8 cellular contexts compared by ENCODE assay signal in genomic region chr11:64036081-64037026, GRCh38. TPM values are rescaled to one million over a fixed set of nuclear protein-coding genes. Genes with fewer than 3 reads are reported as not detected.
DNase-seq lines count a peak whose midpoint lies in the region; ATAC-seq and TF ChIP-seq lines count a peak whose summit lies in the region.

No MANE protein-coding gene starts in this region.

- H3K27me3 Mint-ChIP-seq in memory B cell = peaks cover 24% of the 10 kb centered on the region

- no peaks in the 10 kb centered on the region for H3K4me1 ChIP-seq in urinary bladder (ENCODE audit: insufficient read depth)

- peaks cover 6% of the 10 kb centered on the region for H3K4me1 Mint-ChIP-seq in memory B cell

- H3K36me3 ChIP-seq in urinary bladder (ENCODE audit: insufficient read depth) = no peaks in the 10 kb centered on the region

- H3K4me3 Mint-ChIP-seq in memory B cell = no peak overlapping the region

- peak; percentile 76 for DNase-seq in AG20443 (ENCODE audit: low spot score)
- peak; percentile 57 for DNase-seq in M059J (ENCODE audit: low read depth)
- DNase-seq in coronary artery (ENCODE audit: low spot score) = no peak
- DNase-seq in memory B cell (ENCODE audit: low spot score in 2 of 2) = no peak
- no peak for DNase-seq in NCI-H1436 (lab: John Stamatoyannopoulos, UW)

- H3K4me3 ChIP-seq in coronary artery (peak overlapping the region; percentile 66), urinary bladder (ENCODE audit: low read depth, low read length) (peak overlapping the region; percentile 42)

- no peak for TF ChIP-seq CTCF in coronary artery (IDR thresholded peaks at IDR 0.05)

- peak; percentile 35 for ATAC-seq in memory B cell (ENCODE audit: low read depth)
- no peak for ATAC-seq in GM21447 (IDR thresholded peaks at IDR 0.05; ENCODE audit: unreplicated experiment)
- ATAC-seq in GM19455 (IDR thresholded peaks at IDR 0.05; ENCODE audit: unreplicated experiment) = no peak

- peak overlapping the region in 1 of 2 donors; percentile 1 for H3K27ac ChIP-seq in coronary artery
- no peak overlapping the region for H3K27ac ChIP-seq in urinary bladder (ENCODE audit: low read depth)

- H3K9me3 Mint-ChIP-seq in memory B cell = no peaks in the 10 kb centered on the region

- WGBS in urinary bladder = 3% methylated on average over 85 of the region's 85 CpGs

- H3K36me3 Mint-ChIP-seq in memory B cell = peaks cover 2% of the 10 kb centered on the region

- H3K27ac Mint-ChIP-seq in memory B cell = no peak overlapping the region

RNA-seq across cellular contexts. Expression of gene FLRT1, which starts 0.6 kb away (rescaled TPM):
- total RNA-seq in M059J (2014; rRNA removed; shearing (Covaris generic)) = 0.02 and 0.15 TPM in 2 replicates
- 1.7 TPM for total RNA-seq in urinary bladder
- 0.66 TPM for polyA plus RNA-seq in urinary bladder

RNA-seq across cellular contexts. Expression of gene OTUB1, which starts 50.1 kb away (rescaled TPM):
- 62.8 and 74.0 TPM in 2 replicates for total RNA-seq in M059J (2014; rRNA removed; shearing (Covaris generic))
- total RNA-seq in urinary bladder = 19.5 TPM
- 78.9 TPM for polyA plus RNA-seq in urinary bladder

Comparison
In these comparisons a context has a peak if more than half of its experiments do, and no peak if none do; other contexts are left out.
1. DNase-seq: peak in AG20443 (single experiment) and M059J (single experiment); none in coronary artery (single experiment), memory B cell (0 of 2) and NCI-H1436 (single experiment).